In the genomic region with DNA sequence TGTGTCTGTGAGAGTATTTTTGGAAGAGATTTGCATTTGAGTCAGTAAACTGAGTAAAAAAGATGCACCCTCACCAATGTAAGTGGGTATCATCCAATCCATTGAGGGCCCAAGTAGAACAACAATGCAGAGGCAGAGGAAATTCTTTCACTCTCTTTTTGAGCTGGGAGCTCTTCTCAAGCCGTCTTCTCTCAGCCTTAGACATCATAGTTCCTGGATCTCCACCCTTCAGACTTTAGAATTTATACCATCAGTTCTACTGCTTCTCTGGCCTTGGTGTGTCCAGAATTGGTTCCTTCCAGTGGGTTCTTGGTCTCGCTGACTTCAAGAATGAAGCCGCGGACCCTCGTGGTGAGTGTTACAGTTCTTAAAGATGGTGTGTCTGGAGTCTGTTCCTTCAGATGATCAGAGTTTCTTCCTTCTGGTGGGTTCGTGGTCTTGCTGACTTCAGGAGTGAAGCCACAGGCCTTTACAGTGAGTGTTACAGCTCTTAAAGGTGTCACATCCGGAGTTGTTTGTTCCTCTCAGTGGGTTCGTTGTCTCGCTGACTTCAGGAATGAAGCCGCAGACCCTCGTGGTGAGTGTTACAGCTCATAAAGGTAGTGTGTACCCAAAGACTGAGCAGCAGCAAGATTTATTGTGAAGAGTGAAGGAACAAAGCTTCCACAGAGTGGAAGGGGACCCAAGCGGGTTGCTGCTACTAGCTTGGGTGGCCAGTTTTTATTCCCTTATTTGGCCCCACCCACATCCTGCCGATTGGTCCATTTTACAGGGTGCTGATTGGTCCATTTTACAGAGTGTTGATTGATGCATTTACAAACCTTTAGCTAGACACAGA, we compare ENCODE assay signal across 7 cellular contexts.
DNase-seq lines count a peak whose midpoint lies in the region; ATAC-seq and TF ChIP-seq lines count a peak whose summit lies in the region.
"Not testable (repeated sequence)": the region's sequence is repeated elsewhere in the genome, so short reads cannot be mapped to it uniquely, and the experiment has no call there.

No MANE protein-coding gene starts in this region.

- not testable (repeated sequence) for H3K4me3 ChIP-seq in CD8-positive, alpha-beta T cell (ENCODE audit: low read depth, low read length); Jurkat, Clone E6-1 (ENCODE audit: low read length)

- H3K36me3 Mint-ChIP-seq in CD8-positive, alpha-beta T cell; activated CD8-positive, alpha-beta memory T cell treated with anti-CD3 and anti-CD28 coated beads, Interleukin-2, amount 10 ng/mL, durations not matched to agents 7 days and 5 days; activated naive CD8-positive, alpha-beta T cell treated with anti-CD3 and anti-CD28 coated beads, Interleukin-2, amount 10 ng/mL, durations not matched to agents 7 days and 5 days; effector memory CD8-positive, alpha-beta T cell (ENCODE audit: insufficient read depth); natural killer cell; stimulated activated effector memory CD8-positive, alpha-beta T cell treated with anti-CD3 and anti-CD28 coated beads, Interleukin-12 subunit alpha, Interleukin-12 subunit beta, amount 100 ng/mL, for 72 hours: not testable (repeated sequence)

- H3K4me1 ChIP-seq in CD8-positive, alpha-beta T cell (ENCODE audit: insufficient read depth, low read length) = not testable (repeated sequence)

- peak in 1 of 7 experiments; percentile 36 for DNase-seq in CD8-positive, alpha-beta T cell
- DNase-seq in Jurkat, Clone E6-1 (ENCODE audit: low read depth, low spot score) = peak; percentile 5
- peak; percentile 71 for DNase-seq in activated CD8-positive, alpha-beta memory T cell treated with anti-CD3 and anti-CD28 coated beads, Interleukin-2, amount 10 ng/mL, durations not matched to agents 7 days and 5 days
- not testable (repeated sequence) for DNase-seq in activated naive CD8-positive, alpha-beta T cell treated with anti-CD3 and anti-CD28 coated beads, Interleukin-2, amount 10 ng/mL, durations not matched to agents 7 days and 5 days
- peak; percentile 16 to 33 (median 18) for DNase-seq in effector memory CD8-positive, alpha-beta T cell
- DNase-seq in natural killer cell = peak; percentile 29
- peak in 1 of 2 donors; percentile 57 for DNase-seq in stimulated activated effector memory CD8-positive, alpha-beta T cell treated with anti-CD3 and anti-CD28 coated beads, Interleukin-12 subunit alpha, Interleukin-12 subunit beta, amount 100 ng/mL, for 72 hours (ENCODE audit: low spot score in 2 of 2)

- H3K27me3 Mint-ChIP-seq in CD8-positive, alpha-beta T cell (ENCODE audit: low read depth); activated CD8-positive, alpha-beta memory T cell treated with anti-CD3 and anti-CD28 coated beads, Interleukin-2, amount 10 ng/mL, durations not matched to agents 7 days and 5 days; activated naive CD8-positive, alpha-beta T cell treated with anti-CD3 and anti-CD28 coated beads, Interleukin-2, amount 10 ng/mL, durations not matched to agents 7 days and 5 days; effector memory CD8-positive, alpha-beta T cell; natural killer cell (ENCODE audit: low read depth in 2 of 2): not testable (repeated sequence)

- ATAC-seq in CD8-positive, alpha-beta T cell = peak; percentile 61
- peak; percentile 58 for ATAC-seq in activated CD8-positive, alpha-beta memory T cell treated with anti-CD3 and anti-CD28 coated beads, Interleukin-2, amount 10 ng/mL, durations not matched to agents 7 days and 5 days
- ATAC-seq in activated naive CD8-positive, alpha-beta T cell treated with anti-CD3 and anti-CD28 coated beads, Interleukin-2, amount 10 ng/mL, durations not matched to agents 7 days and 5 days (ENCODE audit: low read depth) = peak; percentile 52
- ATAC-seq in effector memory CD8-positive, alpha-beta T cell (replicated peaks) = peak; percentile 87
- peak; percentile 72 to 80 (median 72) for ATAC-seq in natural killer cell
- ATAC-seq in stimulated activated effector memory CD8-positive, alpha-beta T cell treated with anti-CD3 and anti-CD28 coated beads, Interleukin-12 subunit alpha, Interleukin-12 subunit beta, amount 100 ng/mL, for 72 hours = peak; percentile 79

- CTCF ChIA-PET in CD8-positive, alpha-beta T cell (lab: Charles Lee); activated CD8-positive, alpha-beta memory T cell treated with anti-CD3 and anti-CD28 coated beads, Interleukin-2, amount 10 ng/mL, durations not matched to agents 7 days and 5 days (lab: Charles Lee): not testable (repeated sequence)

- not testable (repeated sequence) for H3K4me3 Mint-ChIP-seq in CD8-positive, alpha-beta T cell
- H3K4me3 Mint-ChIP-seq in activated CD8-positive, alpha-beta memory T cell treated with anti-CD3 and anti-CD28 coated beads, Interleukin-2, amount 10 ng/mL, durations not matched to agents 7 days and 5 days = peak overlapping the region; percentile 19
- peak overlapping the region; percentile 13 for H3K4me3 Mint-ChIP-seq in activated naive CD8-positive, alpha-beta T cell treated with anti-CD3 and anti-CD28 coated beads, Interleukin-2, amount 10 ng/mL, durations not matched to agents 7 days and 5 days
- H3K4me3 Mint-ChIP-seq in effector memory CD8-positive, alpha-beta T cell = peak overlapping the region; percentile 9 to 57
- H3K4me3 Mint-ChIP-seq in natural killer cell = peak overlapping the region; percentile 66
- H3K4me3 Mint-ChIP-seq in stimulated activated effector memory CD8-positive, alpha-beta T cell treated with anti-CD3 and anti-CD28 coated beads, Interleukin-12 subunit alpha, Interleukin-12 subunit beta, amount 100 ng/mL, for 72 hours = peak overlapping the region; percentile 11

- H3K4me1 Mint-ChIP-seq in CD8-positive, alpha-beta T cell (ENCODE audit: low read depth); activated CD8-positive, alpha-beta memory T cell treated with anti-CD3 and anti-CD28 coated beads, Interleukin-2, amount 10 ng/mL, durations not matched to agents 7 days and 5 days; activated naive CD8-positive, alpha-beta T cell treated with anti-CD3 and anti-CD28 coated beads, Interleukin-2, amount 10 ng/mL, durations not matched to agents 7 days and 5 days; effector memory CD8-positive, alpha-beta T cell (ENCODE audit: low read depth in 2 of 2); natural killer cell; stimulated activated effector memory CD8-positive, alpha-beta T cell treated with anti-CD3 and anti-CD28 coated beads, Interleukin-12 subunit alpha, Interleukin-12 subunit beta, amount 100 ng/mL, for 72 hours: not testable (repeated sequence)

- H3K9me3 ChIP-seq in CD8-positive, alpha-beta T cell (ENCODE audit: low read length) = not testable (repeated sequence)

- not testable (repeated sequence) for TF ChIP-seq CTCF in CD8-positive, alpha-beta T cell (IDR thresholded peaks at IDR 0.05); natural killer cell (IDR thresholded peaks at IDR 0.05)

- POLR2A ChIA-PET in CD8-positive, alpha-beta T cell (lab: Charles Lee); activated naive CD8-positive, alpha-beta T cell treated with anti-CD3 and anti-CD28 coated beads, Interleukin-2, amount 10 ng/mL, durations not matched to agents 7 days and 5 days (lab: Charles Lee): not testable (repeated sequence)

- not testable (repeated sequence) for H3K27ac Mint-ChIP-seq in CD8-positive, alpha-beta T cell; activated naive CD8-positive, alpha-beta T cell treated with anti-CD3 and anti-CD28 coated beads, Interleukin-2, amount 10 ng/mL, durations not matched to agents 7 days and 5 days; stimulated activated effector memory CD8-positive, alpha-beta T cell treated with anti-CD3 and anti-CD28 coated beads, Interleukin-12 subunit alpha, Interleukin-12 subunit beta, amount 100 ng/mL, for 72 hours
- H3K27ac Mint-ChIP-seq in activated CD8-positive, alpha-beta memory T cell treated with anti-CD3 and anti-CD28 coated beads, Interleukin-2, amount 10 ng/mL, durations not matched to agents 7 days and 5 days = peak overlapping the region; percentile 72
- peak overlapping the region in 1 of 2 donors; percentile 61 for H3K27ac Mint-ChIP-seq in effector memory CD8-positive, alpha-beta T cell
- peak overlapping the region; percentile 64 to 65 for H3K27ac Mint-ChIP-seq in natural killer cell

- H3K9me3 Mint-ChIP-seq in CD8-positive, alpha-beta T cell; activated CD8-positive, alpha-beta memory T cell treated with anti-CD3 and anti-CD28 coated beads, Interleukin-2, amount 10 ng/mL, durations not matched to agents 7 days and 5 days (ENCODE audit: low read depth); activated naive CD8-positive, alpha-beta T cell treated with anti-CD3 and anti-CD28 coated beads, Interleukin-2, amount 10 ng/mL, durations not matched to agents 7 days and 5 days; effector memory CD8-positive, alpha-beta T cell; natural killer cell; stimulated activated effector memory CD8-positive, alpha-beta T cell treated with anti-CD3 and anti-CD28 coated beads, Interleukin-12 subunit alpha, Interleukin-12 subunit beta, amount 100 ng/mL, for 72 hours: not testable (repeated sequence)

- H3K36me3 ChIP-seq in CD8-positive, alpha-beta T cell (ENCODE audit: insufficient read depth, low read length) = not testable (repeated sequence)

- H3K27ac ChIP-seq in CD8-positive, alpha-beta T cell (ENCODE audit: low read depth, low read length) = not testable (repeated sequence)

- not testable (repeated sequence) for H3K27me3 ChIP-seq in CD8-positive, alpha-beta T cell (ENCODE audit: insufficient read depth, low read length)

- intact Hi-C loops in CD8-positive, alpha-beta T cell (cut with DNase I, micrococcal nuclease); natural killer cell (cut with micrococcal nuclease): not testable (repeated sequence)
